ENCODE assay signal across 10 cellular contexts in genomic region chr15:43802676-43803075, GRCh38. TPM values are rescaled to one million over a fixed set of nuclear protein-coding genes. Genes with fewer than 3 reads are reported as not detected.
"Had no signal": no experiment of that assay in that cellular context is flagged by ENCODE, and none has a peak within 500 bp of the region (broad histone marks: within the 10 kb centered on the region; RNA-seq: fewer than 3 reads in every experiment).

No MANE protein-coding gene starts in this region.

RNA-seq across cellular contexts. Expression of gene SERINC4, which starts 2.7 kb away (rescaled TPM):
- total RNA-seq: omental fat pad, osteocyte, posterior vena cava, pulmonary artery endothelial cell, smooth muscle cell, spleen, stomach, subcutaneous adipose tissue, thoracic aorta, vagina had no signal
